ENCODE assay signal across 18 cellular contexts in genomic region chr2:117918608-117919007, GRCh38.
"Had no signal": no experiment of that assay in that cellular context is flagged by ENCODE, and none has a peak within 500 bp of the region (broad histone marks: within the 10 kb centered on the region; RNA-seq: fewer than 3 reads in every experiment).

No MANE protein-coding gene starts in this region.

- ATAC-seq: activated CD4-positive, alpha-beta T cell treated with anti-CD3 and anti-CD28 coated beads for 36 hours; activated CD8-positive, alpha-beta T cell treated with anti-CD3 and anti-CD28 coated beads for 36 hours; left ventricle myocardium superior; upper lobe of right lung had no signal

- H3K4me3 Mint-ChIP-seq: activated CD4-positive, alpha-beta T cell treated with anti-CD3 and anti-CD28 coated beads for 36 hours; activated CD8-positive, alpha-beta T cell treated with anti-CD3 and anti-CD28 coated beads for 36 hours; activated T-helper 1 cell treated with anti-CD3 and anti-CD28 coated beads, Interleukin-12 subunit alpha, Interleukin-12 subunit beta, Interleukin-2, Interleukin-4 antibody, amounts not matched to agents 30 ng/mL and 10 ng/mL and 1 ng/mL, durations not matched to agents 14 hours and 24 hours and 36 hours; nephron progenitor cell had no signal

- H3K27me3 ChIP-seq: cardiac muscle cell, sigmoid colon, upper lobe of right lung had no signal

- DNase-seq: activated CD4-positive, alpha-beta T cell treated with anti-CD3 and anti-CD28 coated beads for 36 hours; activated CD8-positive, alpha-beta memory T cell treated with anti-CD3 and anti-CD28 coated beads, Interleukin-2, amount 50 U/mL, for 48 hours; activated CD8-positive, alpha-beta T cell treated with anti-CD3 and anti-CD28 coated beads for 36 hours; activated naive CD4-positive, alpha-beta T cell; foreskin melanocyte; kidney; left ventricle myocardium superior; mesendoderm; nephron progenitor cell; sigmoid colon; stimulated activated CD4-positive, alpha-beta T cell treated with anti-CD3 and anti-CD28 coated beads, Interleukin-2, amount 100 ng/mL, for 24 hours; stimulated activated naive CD4-positive, alpha-beta T cell treated with Interleukin-2 at 50 U/mL for 16 hours; upper lobe of right lung had no signal

- H3K27ac Mint-ChIP-seq: activated CD4-positive, alpha-beta T cell treated with anti-CD3 and anti-CD28 coated beads for 36 hours; activated CD8-positive, alpha-beta T cell treated with anti-CD3 and anti-CD28 coated beads for 36 hours; activated T-helper 1 cell treated with anti-CD3 and anti-CD28 coated beads, Interleukin-12 subunit alpha, Interleukin-12 subunit beta, Interleukin-2, Interleukin-4 antibody, amounts not matched to agents 30 ng/mL and 10 ng/mL and 1 ng/mL, durations not matched to agents 14 hours and 24 hours and 36 hours; nephron progenitor cell had no signal

- H3K4me3 ChIP-seq: cardiac muscle cell, sigmoid colon, upper lobe of right lung had no signal

- H3K9me3 ChIP-seq: sigmoid colon, upper lobe of right lung had no signal

- FAIRE-seq: astrocyte, endothelial cell of umbilical vein, kidney had no signal

- H3K27ac ChIP-seq: cardiac muscle cell, sigmoid colon, upper lobe of right lung, VCaP had no signal

- H3K27me3 Mint-ChIP-seq: activated CD4-positive, alpha-beta T cell treated with anti-CD3 and anti-CD28 coated beads for 36 hours; activated CD8-positive, alpha-beta T cell treated with anti-CD3 and anti-CD28 coated beads for 36 hours had no signal

- H3K4me1 Mint-ChIP-seq: activated CD4-positive, alpha-beta T cell treated with anti-CD3 and anti-CD28 coated beads for 36 hours; nephron progenitor cell had no signal

- H3K4me1 ChIP-seq: sigmoid colon, upper lobe of right lung had no signal
